ENCODE assay signal across 10 cellular contexts in the genomic region with DNA sequence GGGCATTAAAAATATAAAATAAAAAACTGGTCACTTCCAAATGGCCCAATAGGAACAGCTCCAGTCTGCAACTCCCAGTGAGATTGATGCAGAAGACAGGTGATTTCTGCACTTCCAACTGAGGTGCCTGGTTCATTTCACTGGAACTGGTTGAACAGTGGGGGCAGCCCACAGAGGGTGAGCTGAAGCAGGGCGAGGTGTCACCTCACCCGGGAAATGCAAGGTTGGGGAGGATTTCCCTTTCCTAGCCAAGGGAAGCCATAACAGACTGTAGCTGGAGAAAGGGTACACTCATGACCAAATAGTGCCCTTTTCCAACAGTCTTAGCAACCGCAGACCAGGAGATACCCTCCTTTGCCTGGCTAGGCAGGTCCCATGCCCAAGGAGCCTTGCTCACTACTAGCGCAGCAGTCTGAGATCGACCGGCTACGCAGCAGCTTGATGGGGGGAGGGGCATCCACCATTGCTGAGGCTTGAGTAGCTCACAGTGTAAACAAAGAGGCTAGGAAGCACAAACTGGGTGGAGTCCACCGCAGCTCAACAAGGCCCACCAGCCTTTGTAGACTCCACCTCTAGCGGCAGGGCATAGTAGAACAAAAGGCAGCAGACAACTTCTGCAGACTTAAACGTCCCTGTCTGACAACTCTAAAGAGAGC. TPM values are rescaled to one million over a fixed set of nuclear protein-coding genes. Genes with fewer than 3 reads are reported as not detected.
A peak's percentile ranks its signal among the peaks of the same experiment; 100 is the strongest.
DNase-seq lines count a peak whose midpoint lies in the region; ATAC-seq and TF ChIP-seq lines count a peak whose summit lies in the region.
"Had no signal": no experiment of that assay in that cellular context is flagged by ENCODE, and none has a peak within 500 bp of the region (broad histone marks: within the 10 kb centered on the region; RNA-seq: fewer than 3 reads in every experiment).

No MANE protein-coding gene starts in this region.

- H3K4me3 ChIP-seq in left ventricle myocardium inferior (peak overlapping the region; percentile 17), hepatocyte (no peak overlapping the region), thyroid gland (replicated peaks in 1 of 3) (no peak overlapping the region)

- H3K27ac ChIP-seq in left ventricle myocardium inferior (replicated peaks) (no peak overlapping the region), hepatocyte (no peak overlapping the region), thyroid gland (no peak overlapping the region)
- H3K27ac ChIP-seq: C4-2B had no signal

- no peaks in the 10 kb centered on the region for H3K79me2 ChIP-seq in hepatocyte

- H4K20me1 ChIP-seq in hepatocyte (ENCODE audit: insufficient read depth, poor library complexity, severe bottlenecking): no peaks in the 10 kb centered on the region

- intact Hi-C loops in left ventricle myocardium inferior (cut with micrococcal nuclease): no loop called here
- intact Hi-C loops in left cardiac atrium (cut with DNase I): no loop called here
- intact Hi-C loops in thyroid gland (cut with DNase I): no loop called here

- H3K9me2 ChIP-seq in hepatocyte (replicated peaks; ENCODE audit: insufficient read depth): no peaks in the 10 kb centered on the region

- no peaks in the 10 kb centered on the region for H3K4me1 ChIP-seq in left ventricle myocardium inferior
- H3K4me1 ChIP-seq in hepatocyte (ENCODE audit: insufficient read depth): no peaks in the 10 kb centered on the region
- no peaks in the 10 kb centered on the region for H3K4me1 ChIP-seq in thyroid gland

- no peaks in the 10 kb centered on the region for H3K27me3 ChIP-seq in left ventricle myocardium inferior (ENCODE audit: low read depth)
- no peaks in the 10 kb centered on the region for H3K27me3 ChIP-seq in hepatocyte
- H3K27me3 ChIP-seq in thyroid gland: no peaks in the 10 kb centered on the region

- no peak for ATAC-seq in left cardiac atrium
- no peak for ATAC-seq in HG03439 (IDR thresholded peaks at IDR 0.05; ENCODE audit: unreplicated experiment)
- ATAC-seq: HCT116 had no signal

- H3K36me3 ChIP-seq in left ventricle myocardium inferior (no peaks in the 10 kb centered on the region), hepatocyte (replicated peaks; ENCODE audit: insufficient read depth, low read depth) (no peaks in the 10 kb centered on the region), thyroid gland (no peaks in the 10 kb centered on the region)

- no peaks in the 10 kb centered on the region for H3K9me3 ChIP-seq in left ventricle myocardium inferior (replicated peaks)
- no peaks in the 10 kb centered on the region for H3K9me3 ChIP-seq in hepatocyte (ENCODE audit: low read depth)
- H3K9me3 ChIP-seq in thyroid gland: no peaks in the 10 kb centered on the region

- no peak overlapping the region for H2AFZ ChIP-seq in hepatocyte

- no peak for TF ChIP-seq CTCF in left ventricle myocardium inferior (IDR thresholded peaks at IDR 0.05; ENCODE audit: borderline replicate concordance)
- TF ChIP-seq CTCF in hepatocyte (IDR thresholded peaks at IDR 0.05; ENCODE audit: poor library complexity): no peak
- peak in 1 of 6 experiments; percentile 10 for TF ChIP-seq CTCF in thyroid gland (IDR thresholded peaks at IDR 0.05)

- 42% methylated on average over 10 of the region's 10 CpGs for WGBS in hepatocyte (ENCODE audit: low lambda C conversion rate, missing lambda C conversion rate)
- 19 to 36% methylated on average over 6 to 9 of the region's 10 CpGs for WGBS in thyroid gland, 2 donors

- no peak for TF ChIP-seq POLR2A in thyroid gland (IDR thresholded peaks at IDR 0.05)

- peak overlapping the region; percentile 6 for H3K4me2 ChIP-seq in hepatocyte

- DNase-seq in left ventricle myocardium inferior: no peak
- DNase-seq in left cardiac atrium: no peak
- DNase-seq in activated CD4-positive, alpha-beta T cell treated with anti-CD3 and anti-CD28 coated beads, Interleukin-2, amount 50 U/mL, for 1 hour: peak; percentile 22
- DNase-seq in hepatocyte (ENCODE audit: low spot score): peak; percentile 60
- DNase-seq in thyroid gland: peak; percentile 77 to 79
- no peak for DNase-seq in putamen (ENCODE audit: low spot score)
- DNase-seq in NAMALWA (ENCODE audit: low spot score): no peak

RNA-seq across cellular contexts. Expression of a gene that starts 12.7 kb away (rescaled TPM):
- total RNA-seq in left ventricle myocardium inferior (not detected), left cardiac atrium (under 1 TPM; 0.34 to 0.41 TPM), hepatocyte (not detected in 2 replicates), thyroid gland (1 to 10 TPM in 1 of 4 donors, not detected in 3; 1.3 TPM)
- 0.34 and 0.49 TPM in 2 replicates for polyA plus RNA-seq in hepatocyte

RNA-seq across cellular contexts. Expression of a gene that starts 22.5 kb away (rescaled TPM):
- total RNA-seq in left ventricle myocardium inferior (0.44 TPM), left cardiac atrium (under 1 TPM in 1 of 2 donors, not detected in 1; 0.32 TPM), hepatocyte (0.87 TPM in 1 of 2 replicates, not detected in the other), thyroid gland (not detected)
- 0.70 and 0.81 TPM in 2 replicates for polyA plus RNA-seq in hepatocyte

Comparison
In these comparisons a context has a peak if more than half of its experiments do, and no peak if none do; other contexts are left out.
1. DNase-seq: peak in activated CD4-positive, alpha-beta T cell treated with anti-CD3 and anti-CD28 coated beads, Interleukin-2, amount 50 U/mL, for 1 hour (single experiment), hepatocyte (single experiment) and thyroid gland (2 of 2); none in left ventricle myocardium inferior (single experiment), left cardiac atrium (single experiment), putamen (single experiment) and NAMALWA (single experiment).